In the genomic region with DNA sequence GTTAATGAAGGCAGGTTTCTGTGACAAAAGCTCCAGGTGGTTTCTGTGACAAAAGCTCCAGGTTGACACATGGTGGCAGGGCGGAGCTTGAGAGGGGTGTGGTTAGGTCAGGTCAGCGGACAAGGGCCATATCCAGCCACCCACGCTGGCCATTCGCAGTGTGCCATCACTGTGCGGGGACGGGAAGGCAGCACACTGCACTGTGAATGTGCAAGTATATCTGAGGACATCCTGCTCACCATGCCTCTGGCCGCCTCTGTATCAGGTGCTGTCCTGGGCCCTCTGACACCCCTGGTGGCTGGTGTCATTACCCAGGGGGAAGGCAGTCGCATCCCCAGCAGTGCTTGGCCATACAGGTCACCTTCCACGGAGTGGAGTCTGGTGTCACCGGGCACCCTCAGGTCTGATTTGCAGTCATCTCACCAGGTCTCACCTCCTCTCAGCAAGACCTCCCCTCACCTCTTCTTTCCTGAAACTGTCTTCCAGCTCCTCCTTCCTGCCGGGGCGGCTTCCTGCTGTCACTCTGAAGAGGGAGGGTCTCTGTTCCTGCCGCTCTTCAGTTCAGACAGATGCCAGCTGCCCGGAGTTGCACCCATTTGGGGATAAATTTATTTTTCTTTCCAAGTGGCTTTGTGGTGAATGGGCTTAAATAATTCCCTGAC, we compare ENCODE assay signal across 1 cellular context.
TF ChIP-seq lines count a peak whose summit lies in the region.

No MANE protein-coding gene starts in this region.

TF ChIP-seq in IMR-90, 13 proteins besides CTCF, POLR2A, EP300 and RAD21 (continued from another document):
- TF ChIP-seq CHD1 (IDR thresholded peaks at IDR 0.05; ENCODE audit: low read depth, low read length), result no peak
- TF ChIP-seq, protein P1, sequence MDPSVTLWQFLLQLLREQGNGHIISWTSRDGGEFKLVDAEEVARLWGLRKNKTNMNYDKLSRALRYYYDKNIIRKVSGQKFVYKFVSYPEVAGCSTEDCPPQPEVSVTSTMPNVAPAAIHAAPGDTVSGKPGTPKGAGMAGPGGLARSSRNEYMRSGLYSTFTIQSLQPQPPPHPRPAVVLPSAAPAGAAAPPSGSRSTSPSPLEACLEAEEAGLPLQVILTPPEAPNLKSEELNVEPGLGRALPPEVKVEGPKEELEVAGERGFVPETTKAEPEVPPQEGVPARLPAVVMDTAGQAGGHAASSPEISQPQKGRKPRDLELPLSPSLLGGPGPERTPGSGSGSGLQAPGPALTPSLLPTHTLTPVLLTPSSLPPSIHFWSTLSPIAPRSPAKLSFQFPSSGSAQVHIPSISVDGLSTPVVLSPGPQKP (IDR thresholded peaks at IDR 0.05; ENCODE audit: borderline replicate concordance, low read depth, low read length), result no peak
- no peak for TF ChIP-seq MAFK (IDR thresholded peaks at IDR 0.05; ENCODE audit: low read depth, low read length)
